23 cellular contexts compared by ENCODE assay signal in genomic region chr22:49726701-49727101, GRCh38.
"Had no signal": no experiment of that assay in that cellular context is flagged by ENCODE, and none has a peak within 500 bp of the region (broad histone marks: within the 10 kb centered on the region; RNA-seq: fewer than 3 reads in every experiment).

No MANE protein-coding gene starts in this region.

- H3K36me3 ChIP-seq: brain microvascular endothelial cell, cardiac muscle cell had no signal

- H3K9me3 Mint-ChIP-seq: activated naive CD4-positive, alpha-beta T cell treated with anti-CD3 and anti-CD28 coated beads, Interleukin-2, amount 10 ng/mL, durations not matched to agents 7 days and 5 days; activated naive CD8-positive, alpha-beta T cell treated with anti-CD3 and anti-CD28 coated beads for 36 hours; activated T-cell treated with anti-CD3 and anti-CD28 coated beads, Interleukin-2, amount 50 U/mL, for 4 hours; T-helper 1 cell treated with Interleukin-12 subunit alpha and Interleukin-12 subunit beta and Interleukin-4 antibody, amounts not matched to agents 30 μg/mL and 1 μg/mL, for 36 hours; WTC11 had no signal

- H3K4me2 ChIP-seq: PC-9 had no signal

- H3K4me3 ChIP-seq: cardiac muscle cell, PC-9 had no signal

- ATAC-seq: activated CD8-positive, alpha-beta memory T cell treated with anti-CD3 and anti-CD28 coated beads, Interleukin-2, amount 10 ng/mL, durations not matched to agents 7 days and 5 days; activated CD8-positive, alpha-beta T cell treated with anti-CD3 and anti-CD28 coated beads, Interleukin-2, amount 10 ng/mL, durations not matched to agents 7 days and 5 days; activated T-cell treated with anti-CD3 and anti-CD28 coated beads, Interleukin-2, amount 50 U/mL, for 4 hours; WTC11 had no signal

- H3K4me3 Mint-ChIP-seq: activated CD8-positive, alpha-beta memory T cell treated with anti-CD3 and anti-CD28 coated beads, Interleukin-2, amount 10 ng/mL, durations not matched to agents 7 days and 5 days; activated CD8-positive, alpha-beta T cell treated with anti-CD3 and anti-CD28 coated beads, Interleukin-2, amount 10 ng/mL, durations not matched to agents 7 days and 5 days; activated naive CD8-positive, alpha-beta T cell treated with anti-CD3 and anti-CD28 coated beads for 36 hours; T-helper 1 cell treated with Interleukin-12 subunit alpha and Interleukin-12 subunit beta and Interleukin-4 antibody, amounts not matched to agents 30 μg/mL and 1 μg/mL, for 36 hours; WTC11 had no signal

- H3K27ac ChIP-seq: brain microvascular endothelial cell, cardiac muscle cell, PC-9 had no signal

- H3K36me3 Mint-ChIP-seq: activated CD8-positive, alpha-beta memory T cell treated with anti-CD3 and anti-CD28 coated beads, Interleukin-2, amount 10 ng/mL, durations not matched to agents 7 days and 5 days; activated naive CD4-positive, alpha-beta T cell treated with anti-CD3 and anti-CD28 coated beads, Interleukin-2, amount 10 ng/mL, durations not matched to agents 7 days and 5 days; activated naive CD8-positive, alpha-beta T cell treated with anti-CD3 and anti-CD28 coated beads for 36 hours; WTC11 had no signal

- H3K4me1 Mint-ChIP-seq: WTC11 had no signal

- DNase-seq: activated CD4-positive, alpha-beta T cell treated with anti-CD3 and anti-CD28 coated beads for 48 hours; activated CD4-positive, alpha-beta T cell treated with anti-CD3 and anti-CD28 coated beads, Interleukin-2, amount 50 U/mL, for 4 hours; activated CD4-positive, CD25-positive, alpha-beta regulatory T cell treated with anti-CD3 and anti-CD28 coated beads, Interleukin-2, amount 50 U/mL, for 72 hours; activated CD8-positive, alpha-beta T cell treated with anti-CD3 and anti-CD28 coated beads, Interleukin-2, amount 10 ng/mL, durations not matched to agents 7 days and 5 days; activated gamma-delta T cell treated with Interleukin-2 at 50 U/mL for 16 hours; activated naive CD4-positive, alpha-beta T cell treated with anti-CD3 and anti-CD28 coated beads, Interleukin-2, amount 10 ng/mL, durations not matched to agents 7 days and 5 days; activated naive CD8-positive, alpha-beta T cell treated with anti-CD3 and anti-CD28 coated beads for 36 hours; activated T-cell treated with anti-CD3 and anti-CD28 coated beads, Interleukin-2, amount 50 U/mL, for 4 hours; brain microvascular endothelial cell; Karpas-422; MM.1S; NCI-H1105; NCI-H1436; NCI-H1694 treated with DMSO at 0.1 percent for 48 hours; NCI-H2029 treated with DMSO at 0.1 percent for 48 hours; NCI-H510A treated with DMSO at 0.1 percent for 48 hours; NCI-H69; PC-9; SHP77 treated with DMSO at 0.1 percent for 48 hours had no signal

- H3K27ac Mint-ChIP-seq: activated CD8-positive, alpha-beta memory T cell treated with anti-CD3 and anti-CD28 coated beads, Interleukin-2, amount 10 ng/mL, durations not matched to agents 7 days and 5 days; activated CD8-positive, alpha-beta T cell treated with anti-CD3 and anti-CD28 coated beads, Interleukin-2, amount 10 ng/mL, durations not matched to agents 7 days and 5 days; activated naive CD4-positive, alpha-beta T cell treated with anti-CD3 and anti-CD28 coated beads, Interleukin-2, amount 10 ng/mL, durations not matched to agents 7 days and 5 days; activated naive CD8-positive, alpha-beta T cell treated with anti-CD3 and anti-CD28 coated beads for 36 hours; T-helper 1 cell treated with Interleukin-12 subunit alpha and Interleukin-12 subunit beta and Interleukin-4 antibody, amounts not matched to agents 30 μg/mL and 1 μg/mL, for 36 hours; WTC11 had no signal
